In genomic region chr7:121187222-121187621, GRCh38 we compare ENCODE assay signal across 11 cellular contexts.
A peak's percentile ranks its signal among the peaks of the same experiment; 100 is the strongest.
DNase-seq lines count a peak whose midpoint lies in the region; ATAC-seq and TF ChIP-seq lines count a peak whose summit lies in the region.
"Had no signal": no experiment of that assay in that cellular context is flagged by ENCODE, and none has a peak within 500 bp of the region (broad histone marks: within the 10 kb centered on the region; RNA-seq: fewer than 3 reads in every experiment).

No MANE protein-coding gene starts in this region.

- no peak for TF ChIP-seq POLR2A in gastrocnemius medialis (IDR thresholded peaks at IDR 0.05)
- TF ChIP-seq POLR2A in esophagus squamous epithelium (IDR thresholded peaks at IDR 0.05), result no peak

- H3K36me3 ChIP-seq in gastrocnemius medialis (no peaks in the 10 kb centered on the region), esophagus squamous epithelium (no peaks in the 10 kb centered on the region)
- H3K36me3 ChIP-seq: adrenal gland, right atrium auricular region had no signal

- intact Hi-C loops in gastrocnemius medialis (cut with DNase I; ENCODE audit: low total_unique reads), result no loop called here
- intact Hi-C loops in esophagus squamous epithelium (cut with DNase I), result no loop called here
- intact Hi-C loops in left ventricle myocardium superior (cut with micrococcal nuclease), result no loop called here

- H3K9me3 ChIP-seq in gastrocnemius medialis, result no peaks in the 10 kb centered on the region
- H3K9me3 ChIP-seq in esophagus squamous epithelium, result no peaks in the 10 kb centered on the region
- H3K9me3 ChIP-seq: adrenal gland, right atrium auricular region had no signal

- peaks cover 26 to 31% of the 10 kb centered on the region in 2 donors for H3K4me1 ChIP-seq in gastrocnemius medialis
- no peaks in the 10 kb centered on the region for H3K4me1 ChIP-seq in esophagus squamous epithelium
- H3K4me1 ChIP-seq: right atrium auricular region had no signal

- in situ Hi-C loops in gastrocnemius medialis (cut with MboI; ENCODE audit: low sequenced_read_pairs in 4 of 4), result no loop called here

- no peak for DNase-seq in gastrocnemius medialis
- no peak for DNase-seq in esophagus squamous epithelium (lab: John Stamatoyannopoulos, UW)
- no peak for DNase-seq in activated gamma-delta T cell (lab: John Stamatoyannopoulos, UW)
- no peak for DNase-seq in left ventricle myocardium superior
- DNase-seq: activated CD4-positive, alpha-beta memory T cell treated with anti-CD3 and anti-CD28 coated beads, Interleukin-2, amount 10 ng/mL, durations not matched to agents 7 days and 5 days; adrenal gland; NCI-H526 had no signal

- 82 to 89% methylated on average over 3 of the region's 3 CpGs for WGBS in esophagus squamous epithelium, 2 donors

- H3K27me3 ChIP-seq in gastrocnemius medialis, result no peaks in the 10 kb centered on the region
- H3K27me3 ChIP-seq in esophagus squamous epithelium, result no peaks in the 10 kb centered on the region
- H3K27me3 ChIP-seq: adrenal gland, right atrium auricular region had no signal

- TF ChIP-seq CTCF in gastrocnemius medialis (IDR thresholded peaks at IDR 0.05 in 4 of 5, conservative IDR thresholded peaks at IDR 0.05 in 1 of 5) (no peak), esophagus squamous epithelium (IDR thresholded peaks at IDR 0.05) (no peak)

- peak; percentile 73 for ATAC-seq in GM19043 (IDR thresholded peaks at IDR 0.05; ENCODE audit: low read depth, unreplicated experiment)
- ATAC-seq in HG02571 (IDR thresholded peaks at IDR 0.05; ENCODE audit: unreplicated experiment), result peak; percentile 85
- peak; percentile 91 for ATAC-seq in HG03342 (IDR thresholded peaks at IDR 0.05; ENCODE audit: unreplicated experiment)
- ATAC-seq in gastrocnemius medialis, result no peak
- no peak for ATAC-seq in left ventricle myocardium superior

- H3K4me3 ChIP-seq in gastrocnemius medialis (no peak overlapping the region), esophagus squamous epithelium (no peak overlapping the region)
- H3K4me3 ChIP-seq: adrenal gland, right atrium auricular region had no signal

- H3K27ac ChIP-seq in gastrocnemius medialis (peak overlapping the region in 3 of 4 donors; percentile 9 to 53 (median 22)), esophagus squamous epithelium (no peak overlapping the region)
- H3K27ac ChIP-seq: adrenal gland, right atrium auricular region had no signal

Comparison
In these comparisons a context has a peak if more than half of its experiments do, and no peak if none do; other contexts are left out.
1. ATAC-seq: peak in GM19043 (single experiment), HG02571 (single experiment) and HG03342 (single experiment); none in gastrocnemius medialis (0 of 2) and left ventricle myocardium superior (single experiment).
2. H3K27ac ChIP-seq: peak in gastrocnemius medialis (3 of 4); none in esophagus squamous epithelium (0 of 4).